ENCODE assay signal across 8 cellular contexts in the genomic region with DNA sequence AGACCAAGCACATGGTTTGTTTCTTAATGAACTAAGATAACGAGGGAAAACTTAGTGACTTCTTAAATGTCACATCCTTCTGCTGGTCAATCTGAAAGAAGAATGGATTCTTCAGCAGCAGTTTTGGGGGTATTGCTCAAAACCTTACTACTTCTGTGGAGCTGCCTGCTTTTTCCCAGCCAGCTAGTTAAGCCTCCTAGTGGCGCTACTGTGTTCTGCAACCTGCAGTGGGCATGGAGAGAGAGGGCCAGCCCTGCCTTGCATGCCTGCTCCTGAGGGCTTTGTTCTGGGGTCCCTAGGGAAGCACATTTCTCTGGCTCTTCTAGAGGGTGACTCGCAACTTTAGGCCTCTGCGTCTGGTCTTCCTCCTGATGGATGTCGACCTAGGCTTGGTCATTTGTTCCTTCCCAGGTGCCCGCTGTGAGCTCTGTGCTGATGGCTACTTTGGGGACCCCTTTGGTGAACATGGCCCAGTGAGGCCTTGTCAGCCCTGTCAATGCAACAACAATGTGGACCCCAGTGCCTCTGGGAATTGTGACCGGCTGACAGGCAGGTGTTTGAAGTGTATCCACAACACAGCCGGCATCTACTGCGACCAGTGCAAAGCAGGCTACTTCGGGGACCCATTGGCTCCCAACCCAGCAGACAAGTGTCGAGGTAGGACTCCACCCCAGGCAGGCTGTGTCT. TPM values are rescaled to one million over a fixed set of nuclear protein-coding genes. Genes with fewer than 3 reads are reported as not detected.
DNase-seq lines count a peak whose midpoint lies in the region; ATAC-seq and TF ChIP-seq lines count a peak whose summit lies in the region.

No MANE protein-coding gene starts in this region.

- dilution Hi-C loops in IMR-90 (cut with HindIII; ENCODE audit: low sequenced_read_pairs, unreplicated experiment), result no loop called here

- H3K23ac ChIP-seq in IMR-90 (ENCODE audit: low read depth, low read length), result no peak overlapping the region

- H3K56ac ChIP-seq in IMR-90 (ENCODE audit: extremely low read depth, insufficient read depth, low read length), result no peak overlapping the region

- H3K18ac ChIP-seq in IMR-90 (ENCODE audit: low read depth, low read length), result no peak overlapping the region

- H3K27me3 ChIP-seq in BE2C (no peaks in the 10 kb centered on the region), IMR-90 (ENCODE audit: control insufficient read depth, insufficient read depth, low read length) (no peaks in the 10 kb centered on the region)
- H3K27me3 ChIP-seq in naive thymus-derived CD4-positive, alpha-beta T cell (ENCODE audit: control insufficient read depth in 2 of 2, insufficient read depth in 2 of 2, low read length in 2 of 2), result no peaks in the 10 kb centered on the region

- H3K9me1 ChIP-seq in IMR-90 (ENCODE audit: insufficient read depth, low read length), result peaks cover 2% of the 10 kb centered on the region; the same call in 1 of the 2 replicates

- peaks cover 0 to 6% (median 0%) of the 10 kb centered on the region in 5 donors for H3K27me3 Mint-ChIP-seq in naive thymus-derived CD4-positive, alpha-beta T cell

- H2AFZ ChIP-seq in IMR-90 (replicated peaks; ENCODE audit: low read length, poor library complexity), result no peak overlapping the region

- peak overlapping the region; percentile 8; the same call in 1 of the 2 replicates for H4K91ac ChIP-seq in IMR-90 (ENCODE audit: insufficient read depth, low read depth, low read length)

- intact Hi-C loops in IMR-90 (cut with micrococcal nuclease), result no loop called here
- intact Hi-C loops in naive thymus-derived CD4-positive, alpha-beta T cell (cut with micrococcal nuclease), result loop anchor here (1.0 to 5.0 kb wide), 3 partner anchors 56 to 266 kb away; no protein-coding TSS in a partner anchor

- no peak overlapping the region for H3K4me3 Mint-ChIP-seq in naive thymus-derived CD4-positive, alpha-beta T cell

- no peak overlapping the region for H2BK5ac ChIP-seq in IMR-90 (ENCODE audit: low read depth, low read length, poor library complexity, severe bottlenecking)

- H4K8ac ChIP-seq in IMR-90 (ENCODE audit: low read depth in 2 of 2, low read length in 2 of 2), result no peak overlapping the region; a peak in 1 of 4 replicates

- no peak for TF ChIP-seq POLR2A in IMR-90 (IDR thresholded peaks at IDR 0.05; ENCODE audit: low read depth, low read length)

- H3K27ac ChIP-seq in IMR-90 (ENCODE audit: insufficient read depth, low read length), result no peak overlapping the region
- peak overlapping the region; percentile 98 for H3K27ac ChIP-seq in VCaP
- peak overlapping the region; percentile 84 for H3K27ac ChIP-seq in epithelial cell of prostate
- H3K27ac ChIP-seq in naive thymus-derived CD4-positive, alpha-beta T cell (ENCODE audit: low read depth, low read length), result no peak overlapping the region

- no peaks in the 10 kb centered on the region for H3K79me1 ChIP-seq in IMR-90 (ENCODE audit: low read depth in 1 of 2, low read length in 2 of 2)

- DNase-seq in BE2C (peak; percentile 77), GM13977 (ENCODE audit: low spot score) (peak; percentile 64), IMR-90 (peak; percentile 41), epithelial cell of prostate (ENCODE audit: low read depth, low spot score) (no peak), cerebellar nuclear complex (lab: John Stamatoyannopoulos, UW) (no peak)
- DNase-seq in naive thymus-derived CD4-positive, alpha-beta T cell, result peak in 5 of 9 donors; percentile 30 to 56 (median 34)

- H2AK9ac ChIP-seq in IMR-90 (replicated peaks; ENCODE audit: low read depth, low read length, poor library complexity), result peak overlapping the region; percentile 12

- no peaks in the 10 kb centered on the region for H3K9me3 Mint-ChIP-seq in naive thymus-derived CD4-positive, alpha-beta T cell

- H3K9ac ChIP-seq in IMR-90 (ENCODE audit: low read depth, low read length), result no peak overlapping the region

- in situ Hi-C loops in GM13977 (cut with MboI; ENCODE audit: low pct_unique_long_range_greater_than_20kb, low sequenced_read_pairs, unreplicated experiment), result no loop called here
- in situ Hi-C loops in IMR-90 (cut with MboI; ENCODE audit: low sequenced_read_pairs), result loop anchor here (25.0 kb wide), 1 partner anchor 266 kb away; a partner anchor contains a TSS

- H3K4me1 Mint-ChIP-seq in naive thymus-derived CD4-positive, alpha-beta T cell, result peaks cover 0 to 5% (median 0%) of the 10 kb centered on the region in 7 donors

- CTCF ChIA-PET in IMR-90 (lab: Yijun Ruan, JAX), result interaction anchor here (0.6 to 2.6 kb wide), 10 partner anchors 8 to 441 kb away, joined by 3 to 6 read pairs (median 3); no protein-coding TSS in a partner anchor
- CTCF ChIA-PET in naive thymus-derived CD4-positive, alpha-beta T cell (lab: Charles Lee), result interaction anchor here (0.8 to 1.0 kb wide), 3 partner anchors 19 to 70 kb away, joined by 3 read pairs; no protein-coding TSS in a partner anchor

- 0 out of 2 replicates have a peak overlapping the region, but pooled peaks have one; percentile 21 for H2BK120ac ChIP-seq in IMR-90 (ENCODE audit: low read depth, low read length)

- no peaks in the 10 kb centered on the region for H4K20me1 ChIP-seq in IMR-90 (ENCODE audit: insufficient read depth, low read length)

- 0 out of 3 replicates have a peak overlapping the region, but pooled peaks have one; percentile 12 for H2BK15ac ChIP-seq in IMR-90 (ENCODE audit: low read depth, low read length)

- H3K4me1 ChIP-seq in BE2C (no peaks in the 10 kb centered on the region), IMR-90 (ENCODE audit: control insufficient read depth, insufficient read depth, low read length) (peaks cover 2% of the 10 kb centered on the region; the same call in 1 of the 2 replicates)
- H3K4me1 ChIP-seq in naive thymus-derived CD4-positive, alpha-beta T cell (ENCODE audit: control insufficient read depth in 2 of 2, insufficient read depth in 2 of 2, low read length in 2 of 2), result no peaks in the 10 kb centered on the region

- 77% methylated on average over 8 of the region's 11 CpGs; no CpG with 5 or more reads in 1 of the 2 experiments for WGBS in IMR-90 (ENCODE audit: extremely low coverage in 2 of 2, insufficient read length in 1 of 2), 2 experiments

- TF ChIP-seq CTCF in BE2C (IDR thresholded peaks at IDR 0.05; ENCODE audit: low read depth, low read length), result peak; percentile 90
- peak; percentile 89 for TF ChIP-seq CTCF in GM13977 (IDR thresholded peaks at IDR 0.05; ENCODE audit: extremely low read depth, insufficient read depth, missing control alignments)
- peak; percentile 62 for TF ChIP-seq CTCF in IMR-90 (conservative IDR thresholded peaks at IDR 0.05; ENCODE audit: low read depth, low read length)
- peak; percentile 57 for TF ChIP-seq CTCF in VCaP (conservative IDR thresholded peaks at IDR 0.05)

- no peak overlapping the region for H3K4me2 ChIP-seq in IMR-90 (ENCODE audit: low read depth, low read length)

- 0 out of 2 replicates have a peak overlapping the region, but pooled peaks have one; percentile 27 for H3K14ac ChIP-seq in IMR-90 (replicated peaks; ENCODE audit: low read depth, low read length)

- POLR2A ChIA-PET in IMR-90 (lab: Charles Lee; ENCODE audit: unreplicated experiment), result no interaction called here
- POLR2A ChIA-PET in naive thymus-derived CD4-positive, alpha-beta T cell (lab: Charles Lee), result no interaction called here

- ATAC-seq in IMR-90 (ENCODE audit: low read depth) (peak; percentile 83), GM18870 (IDR thresholded peaks at IDR 0.05; ENCODE audit: unreplicated experiment) (no peak)
- ATAC-seq in naive thymus-derived CD4-positive, alpha-beta T cell, result peak; percentile 52

- H3K9me3 ChIP-seq in BE2C, result no peaks in the 10 kb centered on the region
- no peaks in the 10 kb centered on the region for H3K9me3 ChIP-seq in IMR-90 (ENCODE audit: control insufficient read depth, insufficient read depth, low read length)
- H3K9me3 ChIP-seq in naive thymus-derived CD4-positive, alpha-beta T cell (ENCODE audit: control insufficient read depth in 2 of 3, low read length in 3 of 3), result no peaks in the 10 kb centered on the region

- H4K5ac ChIP-seq in IMR-90 (ENCODE audit: low read depth, low read length), result no peak overlapping the region

- H3K36me3 ChIP-seq in BE2C (no peaks in the 10 kb centered on the region), IMR-90 (ENCODE audit: control insufficient read depth, insufficient read depth, low read length) (no peaks in the 10 kb centered on the region)
- H3K36me3 ChIP-seq in naive thymus-derived CD4-positive, alpha-beta T cell (ENCODE audit: control insufficient read depth in 2 of 3, insufficient read depth in 3 of 3, low read length in 3 of 3), result no peaks in the 10 kb centered on the region

- TF ChIP-seq RAD21 in IMR-90 (IDR thresholded peaks at IDR 0.05; ENCODE audit: low read length), result peak; percentile 69

- no peak overlapping the region for H3K27ac Mint-ChIP-seq in naive thymus-derived CD4-positive, alpha-beta T cell

- H3K4ac ChIP-seq in IMR-90 (ENCODE audit: low read depth, low read length), result no peak overlapping the region; the same call in 1 of the 2 replicates

- H3K36me3 Mint-ChIP-seq in naive thymus-derived CD4-positive, alpha-beta T cell, result no peaks in the 10 kb centered on the region

- H3K4me3 ChIP-seq in BE2C (ENCODE audit: low read depth, low read length) (no peak overlapping the region), IMR-90 (ENCODE audit: insufficient read depth, low read depth, low read length) (no peak overlapping the region)
- H3K4me3 ChIP-seq in naive thymus-derived CD4-positive, alpha-beta T cell (ENCODE audit: low read length), result no peak overlapping the region

- peak overlapping the region; percentile 27; the same call in 1 of the 2 replicates for H2BK20ac ChIP-seq in IMR-90 (ENCODE audit: low read depth, low read length)

- H2AK5ac ChIP-seq in IMR-90 (ENCODE audit: low read depth, low read length), result no peak overlapping the region

- BruUV-seq in IMR-90 (replicated peaks; lab: Mats Ljungman, UMichigan), result no TSS peak

TF ChIP-seq in IMR-90, 13 proteins besides CTCF, POLR2A, EP300 and RAD21 (continues in another document):
- peak; percentile 11; the same call in 1 of the 2 replicates for TF ChIP-seq CEBPB (IDR thresholded peaks at IDR 0.05; ENCODE audit: low read depth, low read length)
- TF ChIP-seq, protein P1, sequence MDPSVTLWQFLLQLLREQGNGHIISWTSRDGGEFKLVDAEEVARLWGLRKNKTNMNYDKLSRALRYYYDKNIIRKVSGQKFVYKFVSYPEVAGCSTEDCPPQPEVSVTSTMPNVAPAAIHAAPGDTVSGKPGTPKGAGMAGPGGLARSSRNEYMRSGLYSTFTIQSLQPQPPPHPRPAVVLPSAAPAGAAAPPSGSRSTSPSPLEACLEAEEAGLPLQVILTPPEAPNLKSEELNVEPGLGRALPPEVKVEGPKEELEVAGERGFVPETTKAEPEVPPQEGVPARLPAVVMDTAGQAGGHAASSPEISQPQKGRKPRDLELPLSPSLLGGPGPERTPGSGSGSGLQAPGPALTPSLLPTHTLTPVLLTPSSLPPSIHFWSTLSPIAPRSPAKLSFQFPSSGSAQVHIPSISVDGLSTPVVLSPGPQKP (IDR thresholded peaks at IDR 0.05; ENCODE audit: borderline replicate concordance, low read depth, low read length), result no peak

RNA-seq across cellular contexts. Expression of a gene that starts 42.0 kb away (rescaled TPM):
- polyA plus RNA-seq in BE2C (2012; ENCODE audit: insufficient read depth, insufficient read length, low read depth), result 0.40 TPM
- 2.2 and 2.3 TPM in 2 replicates for total RNA-seq in IMR-90 (2012; rRNA removed)
- 2.6 and 2.8 TPM in 2 replicates for polyA plus RNA-seq in IMR-90 (2012; rRNA removed)
- 1.4 TPM in 2 replicates for polyA plus RNA-seq in IMR-90 (2012; cell fraction: cytosol; rRNA removed)
- 1.1 and 2.6 TPM in 2 replicates for polyA plus RNA-seq in IMR-90 (2012; cell fraction: nucleus; rRNA removed; ENCODE audit: low replicate concordance)
- under 1 TPM in 1 of 5 experiments, not detected in 4; 0.51 TPM for total RNA-seq in naive thymus-derived CD4-positive, alpha-beta T cell
- not detected for polyA plus RNA-seq in naive thymus-derived CD4-positive, alpha-beta T cell

Comparison
In these comparisons a context has a peak if more than half of its experiments do, and no peak if none do; other contexts are left out.
1. DNase-seq: peak in BE2C (single experiment), GM13977 (single experiment), IMR-90 (single experiment) and naive thymus-derived CD4-positive, alpha-beta T cell (5 of 9); none in epithelial cell of prostate (single experiment) and cerebellar nuclear complex (0 of 2).
2. H3K27ac ChIP-seq: peak in VCaP (single experiment) and epithelial cell of prostate (single experiment); none in IMR-90 (single experiment) and naive thymus-derived CD4-positive, alpha-beta T cell (single experiment).
3. Peak in every context shown above with its lines, with median percentiles within 50 percentile points of each other: CTCF ChIP-seq.